34 cellular contexts compared by ENCODE assay signal in genomic region chr2:74871414-74871813, GRCh38.
"Had no signal": no experiment of that assay in that cellular context is flagged by ENCODE, and none has a peak within 500 bp of the region (broad histone marks: within the 10 kb centered on the region; RNA-seq: fewer than 3 reads in every experiment).

No MANE protein-coding gene starts in this region.

- DNase-seq: activated B cell treated with CpG ODN at 0.5 μM for 24 hours; activated CD4-positive, alpha-beta memory T cell treated with anti-CD3 and anti-CD28 coated beads for 36 hours; activated CD4-positive, alpha-beta T cell treated with anti-CD3 and anti-CD28 coated beads for 4 hours; activated CD4-positive, alpha-beta T cell treated with anti-CD3 and anti-CD28 coated beads, Interleukin-2, amount 50 U/mL, for 1 hour; activated CD4-positive, CD25-positive, alpha-beta regulatory T cell treated with anti-CD3 and anti-CD28 coated beads, Interleukin-2, amount 50 U/mL, for 72 hours; activated CD8-positive, alpha-beta memory T cell treated with anti-CD3 and anti-CD28 coated beads for 24 hours; activated CD8-positive, alpha-beta memory T cell treated with anti-CD3 and anti-CD28 coated beads, Interleukin-2, amount 10 ng/mL, durations not matched to agents 7 days and 5 days; activated CD8-positive, alpha-beta memory T cell treated with anti-CD3 and anti-CD28 coated beads, Interleukin-2, amount 50 U/mL, for 48 hours; activated gamma-delta T cell treated with Interleukin-2 at 50 U/mL for 16 hours; activated naive CD4-positive, alpha-beta T cell treated with anti-CD3 and anti-CD28 coated beads for 36 hours; adrenal gland; anterior cingulate cortex; central memory CD4-positive, alpha-beta T cell; Kasumi-1; KBM-7; MG63; NCI-H1048; NCI-H1105 treated with DMSO at 0.1 percent for 48 hours; NCI-H1436; NCI-H1694; NCI-H1930; NCI-H2081 treated with DMSO at 0.1 percent for 48 hours; NCI-H510A; NCI-H526; NCI-H748 treated with DMSO at 0.1 percent for 48 hours; NK-92 treated with Interleukin-12 subunit alpha and Interleukin-12 subunit beta, amount 100 ng/mL, for 24 hours; Right ventricle myocardium superior; SJCRH30 had no signal

- H3K9me3 Mint-ChIP-seq: activated B cell treated with CpG ODN at 0.5 μM for 24 hours; activated CD4-positive, alpha-beta memory T cell treated with anti-CD3 and anti-CD28 coated beads for 36 hours; activated naive CD4-positive, alpha-beta T cell treated with anti-CD3 and anti-CD28 coated beads for 36 hours; activated naive CD4-positive, alpha-beta T cell treated with anti-CD3 and anti-CD28 coated beads, Interleukin-2, amount 50 U/mL, for 72 hours; brain; IgD-negative memory B cell; T-helper 1 cell treated with Interleukin-12 subunit alpha and Interleukin-12 subunit beta and Interleukin-4 antibody, amounts not matched to agents 30 μg/mL and 1 μg/mL, for 36 hours; T-helper 2 cell treated with Interferon-gamma antibody and Interleukin-4, amounts not matched to agents 5 μg/mL and 100 μg/mL, for 36 hours had no signal

- H3K9me3 ChIP-seq: adrenal gland, MG63 had no signal

- H3K27ac ChIP-seq: adrenal gland, SJCRH30, SK-N-MC had no signal

- H3K4me3 ChIP-seq: adrenal gland, MG63, SJCRH30, SK-N-MC had no signal

- H3K27ac Mint-ChIP-seq: activated B cell treated with CpG ODN at 0.5 μM for 24 hours; activated CD4-positive, alpha-beta memory T cell treated with anti-CD3 and anti-CD28 coated beads for 36 hours; activated CD8-positive, alpha-beta memory T cell treated with anti-CD3 and anti-CD28 coated beads, Interleukin-2, amount 10 ng/mL, durations not matched to agents 7 days and 5 days; activated naive CD4-positive, alpha-beta T cell treated with anti-CD3 and anti-CD28 coated beads for 36 hours; IgD-negative memory B cell; T-helper 1 cell treated with Interleukin-12 subunit alpha and Interleukin-12 subunit beta and Interleukin-4 antibody, amounts not matched to agents 30 μg/mL and 1 μg/mL, for 36 hours; T-helper 2 cell treated with Interferon-gamma antibody and Interleukin-4, amounts not matched to agents 5 μg/mL and 100 μg/mL, for 36 hours had no signal

- H3K4me3 Mint-ChIP-seq: activated B cell treated with CpG ODN at 0.5 μM for 24 hours; activated CD4-positive, alpha-beta memory T cell treated with anti-CD3 and anti-CD28 coated beads for 36 hours; activated CD8-positive, alpha-beta memory T cell treated with anti-CD3 and anti-CD28 coated beads, Interleukin-2, amount 10 ng/mL, durations not matched to agents 7 days and 5 days; activated naive CD4-positive, alpha-beta T cell treated with anti-CD3 and anti-CD28 coated beads for 36 hours; brain; IgD-negative memory B cell; T-helper 1 cell treated with Interleukin-12 subunit alpha and Interleukin-12 subunit beta and Interleukin-4 antibody, amounts not matched to agents 30 μg/mL and 1 μg/mL, for 36 hours; T-helper 2 cell treated with Interferon-gamma antibody and Interleukin-4, amounts not matched to agents 5 μg/mL and 100 μg/mL, for 36 hours had no signal

- H3K27me3 ChIP-seq: adrenal gland, MG63, SJCRH30 had no signal

- H3K36me3 ChIP-seq: adrenal gland had no signal

- ATAC-seq: activated CD8-positive, alpha-beta memory T cell treated with anti-CD3 and anti-CD28 coated beads, Interleukin-2, amount 10 ng/mL, durations not matched to agents 7 days and 5 days; activated naive CD4-positive, alpha-beta T cell treated with anti-CD3 and anti-CD28 coated beads, Interleukin-2, amount 50 U/mL, for 72 hours had no signal

- H3K27me3 Mint-ChIP-seq: activated B cell treated with CpG ODN at 0.5 μM for 24 hours; activated CD4-positive, alpha-beta memory T cell treated with anti-CD3 and anti-CD28 coated beads for 36 hours; activated CD8-positive, alpha-beta memory T cell treated with anti-CD3 and anti-CD28 coated beads, Interleukin-2, amount 10 ng/mL, durations not matched to agents 7 days and 5 days; brain; IgD-negative memory B cell had no signal
